33 cellular contexts compared by ENCODE assay signal in genomic region chr2:186474196-186474595, GRCh38. TPM values are rescaled to one million over a fixed set of nuclear protein-coding genes. Genes with fewer than 3 reads are reported as not detected.
A peak's percentile ranks its signal among the peaks of the same experiment; 100 is the strongest.
DNase-seq lines count a peak whose midpoint lies in the region; ATAC-seq lines count a peak whose summit lies in the region.
"Had no signal": no experiment of that assay in that cellular context is flagged by ENCODE, and none has a peak within 500 bp of the region (broad histone marks: within the 10 kb centered on the region; RNA-seq: fewer than 3 reads in every experiment).

No MANE protein-coding gene starts in this region.

- H3K4me2 ChIP-seq in Karpas-422 (ENCODE audit: low read depth, low read length, poor library complexity, severe bottlenecking), result no peak overlapping the region
- H3K4me2 ChIP-seq: KMS-11, neural progenitor cell, SK-N-SH, smooth muscle cell had no signal

- no peaks in the 10 kb centered on the region for H4K20me1 ChIP-seq in Karpas-422 (ENCODE audit: insufficient read depth, low read depth, low read length)

- no peak for DNase-seq in NCI-H69 (lab: John Stamatoyannopoulos, UW)
- no peak for DNase-seq in Karpas-422
- DNase-seq: activated CD4-positive, alpha-beta T cell treated with anti-CD3 and anti-CD28 coated beads, Interleukin-2, amount 50 U/mL, for 48 hours; activated CD4-positive, CD25-positive, alpha-beta regulatory T cell treated with anti-CD3 and anti-CD28 coated beads, Interleukin-2, amount 50 U/mL, for 72 hours; activated naive CD4-positive, alpha-beta T cell; activated T-cell treated with anti-CD3 and anti-CD28 coated beads, Interleukin-2, amount 50 U/mL, for 48 hours; BE2C; caudate nucleus; CD8-positive, alpha-beta memory T cell; endodermal cell; foreskin fibroblast; H7; head of caudate nucleus; islet precursor cell; left ventricle myocardium superior; NCI-H2029; NCI-H524 treated with DMSO at 0.1 percent for 48 hours; SK-N-SH; stimulated activated naive CD4-positive, alpha-beta T cell; T-helper 17 cell had no signal

- no peaks in the 10 kb centered on the region for H3K9me3 ChIP-seq in Karpas-422 (ENCODE audit: low read length)
- H3K9me3 ChIP-seq: BE2C, SK-N-SH had no signal

- no peak overlapping the region for H3K27ac ChIP-seq in Karpas-422 (ENCODE audit: low read length)
- H3K27ac ChIP-seq: KMS-11, neural progenitor cell, parathyroid adenoma, right atrium auricular region had no signal

- no peaks in the 10 kb centered on the region for H3K79me2 ChIP-seq in Karpas-422 (ENCODE audit: low read length)

- no peak overlapping the region for H3K4me3 ChIP-seq in Karpas-422 (ENCODE audit: low read length)
- H3K4me3 ChIP-seq: neural progenitor cell, right atrium auricular region, smooth muscle cell had no signal

- H3K9me2 ChIP-seq in Karpas-422 (replicated peaks; ENCODE audit: insufficient read depth, low read length), result no peaks in the 10 kb centered on the region
- H3K9me2 ChIP-seq: SK-N-SH had no signal

- H3K27me3 ChIP-seq in Karpas-422 (ENCODE audit: low read length), result no peaks in the 10 kb centered on the region
- H3K27me3 ChIP-seq: BE2C, neural progenitor cell, right atrium auricular region had no signal

- H3K9ac ChIP-seq in Karpas-422 (ENCODE audit: low read length), result no peak overlapping the region
- H3K9ac ChIP-seq: KMS-11, neural progenitor cell, parathyroid adenoma, SK-N-SH had no signal

- ATAC-seq in GM18858 (IDR thresholded peaks at IDR 0.05; ENCODE audit: unreplicated experiment) (peak; percentile 62), GM19452 (IDR thresholded peaks at IDR 0.05; ENCODE audit: unreplicated experiment) (peak; percentile 70), HG02610 (IDR thresholded peaks at IDR 0.05; ENCODE audit: unreplicated experiment) (peak; percentile 44), HG03521 (IDR thresholded peaks at IDR 0.05; ENCODE audit: unreplicated experiment) (peak; percentile 43), GM18868 (IDR thresholded peaks at IDR 0.05; ENCODE audit: unreplicated experiment) (no peak), HG03108 (IDR thresholded peaks at IDR 0.05; ENCODE audit: unreplicated experiment) (no peak)
- ATAC-seq: esophagus mucosa, left ventricle myocardium superior, Right ventricle myocardium inferior, T-helper 17 cell had no signal

- no peaks in the 10 kb centered on the region for H3K4me1 ChIP-seq in Karpas-422 (ENCODE audit: low read length)
- H3K4me1 ChIP-seq: BE2C, parathyroid adenoma, right atrium auricular region had no signal

- no peaks in the 10 kb centered on the region for H3K36me3 ChIP-seq in Karpas-422 (ENCODE audit: insufficient read depth, low read length)
- H3K36me3 ChIP-seq: BE2C, neural progenitor cell, right atrium auricular region had no signal

- no peak overlapping the region for H2AFZ ChIP-seq in Karpas-422 (ENCODE audit: low read length)
- H2AFZ ChIP-seq: neural progenitor cell, parathyroid adenoma had no signal

RNA-seq across cellular contexts. Expression of gene ZC3H15, which starts 11.9 kb away (rescaled TPM):
- total RNA-seq in Karpas-422 (2014; rRNA removed; shearing (Covaris generic); ENCODE audit: low replicate concordance), result 58.9 and 66.5 TPM in 2 replicates

Comparison
In these comparisons a context has a peak if more than half of its experiments do, and no peak if none do; other contexts are left out.
1. ATAC-seq: peak in GM18858 (single experiment), GM19452 (single experiment), HG02610 (single experiment) and HG03521 (single experiment); none in GM18868 (single experiment) and HG03108 (single experiment).